12 cellular contexts compared by ENCODE assay signal in genomic region chr16:23739516-23739915, GRCh38. TPM values are rescaled to one million over a fixed set of nuclear protein-coding genes. Genes with fewer than 3 reads are reported as not detected.
"Had no signal": no experiment of that assay in that cellular context is flagged by ENCODE, and none has a peak within 500 bp of the region (broad histone marks: within the 10 kb centered on the region; RNA-seq: fewer than 3 reads in every experiment).

No MANE protein-coding gene starts in this region.

- ATAC-seq: GM23338, HCT116 had no signal

- H3K4me2 ChIP-seq: GM23338 had no signal

- H3K4me1 Mint-ChIP-seq: GM23338 had no signal

- DNase-seq: GM23248, GOT3, H7, H9, HCEC 1CT, HFFc6 had no signal

- H3K9me3 ChIP-seq: HAP-1 had no signal

- H3K27ac ChIP-seq: GM23248 had no signal

- H2AFZ ChIP-seq: GM23248, GM23338 had no signal

- H3K4me3 Mint-ChIP-seq: GM23338, H9, HFFc6 had no signal

- H3K36me3 ChIP-seq: HAP-1 had no signal

- H3K4me3 ChIP-seq: GM23248, GM23338, HAP-1 had no signal

- H3K4me1 ChIP-seq: HAP-1 had no signal

- FAIRE-seq: H1, H54 had no signal

- H3K27ac Mint-ChIP-seq: GM23338, H9, HFFc6 had no signal

- H3K9me3 Mint-ChIP-seq: GM23338, H9, HFFc6 had no signal

- H3K9ac ChIP-seq: GM23248 had no signal

RNA-seq across cellular contexts. Expression of gene CHP2, which starts 15.3 kb away (rescaled TPM):
- total RNA-seq: GM23248, H4, HFFc6 had no signal
- polyA plus RNA-seq: GM23248 had no signal

RNA-seq across cellular contexts. Expression of gene ERN2, which starts 26.5 kb away (rescaled TPM):
- total RNA-seq: GM23248, H4, HFFc6 had no signal
- polyA plus RNA-seq: GM23248 had no signal
